1 cellular context compared by ENCODE assay signal in genomic region chr19:39237200-39238184, GRCh38.
TF ChIP-seq lines count a peak whose summit lies in the region.

No MANE protein-coding gene starts in this region.

TF ChIP-seq in HEK293, 187 proteins besides CTCF, POLR2A, EP300 and RAD21 (continued from another document):
- TF ChIP-seq ZNF398 (tag by site-specific recombination; IDR thresholded peaks at IDR 0.05), result peak; percentile 52
- peak; percentile 50 for TF ChIP-seq GLIS1 (tag by site-specific recombination; IDR thresholded peaks at IDR 0.05)
- TF ChIP-seq FEZF1 (tag by site-specific recombination; IDR thresholded peaks at IDR 0.05), result no peak
- TF ChIP-seq ZNF202 (tag by site-specific recombination; IDR thresholded peaks at IDR 0.05; ENCODE audit: borderline replicate concordance), result no peak
